26 cellular contexts compared by ENCODE assay signal in genomic region chr22:27046126-27046525, GRCh38.
DNase-seq lines count a peak whose midpoint lies in the region; ATAC-seq and TF ChIP-seq lines count a peak whose summit lies in the region.
"Had no signal": no experiment of that assay in that cellular context is flagged by ENCODE, and none has a peak within 500 bp of the region (broad histone marks: within the 10 kb centered on the region; RNA-seq: fewer than 3 reads in every experiment).

No MANE protein-coding gene starts in this region.

- CTCF ChIA-PET in HEK293 (lab: Yijun Ruan, JAX), result interaction anchor here (1.6 kb wide), 1 partner anchor 14 kb away, joined by 8 read pairs; no protein-coding TSS in a partner anchor

- POLR2A ChIA-PET in HEK293 (lab: Yijun Ruan, JAX), result interaction anchor here (0.9 kb wide), 1 partner anchor 12 kb away, joined by 3 read pairs; no protein-coding TSS in a partner anchor

- peaks cover 2% of the 10 kb centered on the region; the same call in 1 of the 2 replicates for H3K4me1 ChIP-seq in HEK293 (ENCODE audit: control insufficient read depth, insufficient read depth, low read length)
- H3K4me1 ChIP-seq in RWPE2 (ENCODE audit: insufficient read depth, poor library complexity, severe bottlenecking), result peaks cover 15% of the 10 kb centered on the region
- H3K4me1 ChIP-seq: adrenal gland, prostate gland, uterus had no signal

- peak; percentile 51; the same call in 1 of the 3 replicates for ATAC-seq in RWPE2 (ENCODE audit: low read depth)
- no peak for ATAC-seq in GM18519 (IDR thresholded peaks at IDR 0.05; ENCODE audit: low FRiP score, unreplicated experiment)
- no peak for ATAC-seq in stimulated activated naive CD8-positive, alpha-beta T cell treated with anti-CD3 and anti-CD28 coated beads, Interleukin-15, Interleukin-2, amounts not matched to agents 100 U/mL and 50 U/mL, for 24 hours
- no peak for ATAC-seq in HG03097 (IDR thresholded peaks at IDR 0.05; ENCODE audit: low FRiP score, unreplicated experiment)
- ATAC-seq: GM12878, left ventricle myocardium superior, sciatic nerve had no signal

- H3K27me3 ChIP-seq in RWPE2 (ENCODE audit: insufficient read depth, poor library complexity, severe bottlenecking), result no peaks in the 10 kb centered on the region
- H3K27me3 ChIP-seq: neutrophil, uterus had no signal

- H3K4me3 ChIP-seq in HEK293 (ENCODE audit: low read depth, low read length) (no peak overlapping the region), RWPE2 (ENCODE audit: severe bottlenecking) (no peak overlapping the region)
- H3K4me3 ChIP-seq: adrenal gland, GM12878, prostate gland, uterus had no signal

- DNase-seq in COR-L47 (lab: John Stamatoyannopoulos, UW) (peak; percentile 39), NCI-H345 (lab: John Stamatoyannopoulos, UW) (peak; percentile 75), RWPE2 (ENCODE audit: low spot score) (no peak)
- no peak for DNase-seq in stimulated activated naive CD8-positive, alpha-beta T cell treated with anti-CD3 and anti-CD28 coated beads, Interleukin-15, Interleukin-2, amounts not matched to agents 100 U/mL and 50 U/mL, for 24 hours
- DNase-seq: activated CD4-positive, alpha-beta T cell treated with anti-CD3 and anti-CD28 coated beads, Interleukin-2, amount 10 ng/mL, durations not matched to agents 7 days and 5 days; activated naive CD4-positive, alpha-beta T cell treated with anti-CD3 and anti-CD28 coated beads for 36 hours; adrenal gland; effector CD4-positive, alpha-beta T cell; islet precursor cell; left ventricle myocardium superior; NCI-H2107; Right ventricle myocardium superior; stimulated activated naive CD4-positive, alpha-beta T cell; SW 1271; T-helper 9 cell; uterus had no signal

- H3K36me3 ChIP-seq in HEK293 (ENCODE audit: control insufficient read depth in 2 of 2, insufficient read depth in 1 of 2, low read length in 2 of 2) (no peaks in the 10 kb centered on the region), RWPE2 (ENCODE audit: low read depth) (no peaks in the 10 kb centered on the region)
- H3K36me3 ChIP-seq: adrenal gland, neutrophil, prostate gland, uterus had no signal

- no peak overlapping the region for H3K27ac ChIP-seq in HEK293 (ENCODE audit: extremely low read depth, low read depth, low read length)
- H3K27ac ChIP-seq in RWPE2 (ENCODE audit: poor library complexity, severe bottlenecking), result peak overlapping the region; percentile 23
- H3K27ac ChIP-seq: adrenal gland, C4-2B, epithelial cell of prostate, KMS-11, neutrophil, prostate gland, uterus had no signal

- H3K9me3 ChIP-seq in HEK293 (ENCODE audit: control insufficient read depth, insufficient read depth, low read depth, low read length), result no peaks in the 10 kb centered on the region
- H3K9me3 ChIP-seq in RWPE2 (ENCODE audit: severe bottlenecking), result no peaks in the 10 kb centered on the region
- H3K9me3 ChIP-seq: adrenal gland, neutrophil, prostate gland, uterus had no signal

- TF ChIP-seq CTCF in HEK293 (tag by site-specific recombination; IDR thresholded peaks at IDR 0.05) (no peak), RWPE2 (IDR thresholded peaks at IDR 0.05; ENCODE audit: poor library complexity, severe bottlenecking) (no peak)

TF ChIP-seq in HEK293, 187 proteins besides CTCF, POLR2A, EP300 and RAD21:
- no peak for TF ChIP-seq GLIS2 (tag by site-specific recombination; IDR thresholded peaks at IDR 0.05)
- no peak for TF ChIP-seq ZNF335 (tag by site-specific recombination; conservative IDR thresholded peaks at IDR 0.05)
- TF ChIP-seq SCRT2 (tag by site-specific recombination; IDR thresholded peaks at IDR 0.05), result 0 out of 2 replicates have a peak, but pooled peaks have one; percentile 14

Comparison
In these comparisons a context has a peak if more than half of its experiments do, and no peak if none do; other contexts are left out.
1. DNase-seq: peak in COR-L47 (single experiment) and NCI-H345 (single experiment); none in RWPE2 (single experiment) and stimulated activated naive CD8-positive, alpha-beta T cell treated with anti-CD3 and anti-CD28 coated beads, Interleukin-15, Interleukin-2, amounts not matched to agents 100 U/mL and 50 U/mL, for 24 hours (single experiment).